Comparison of ENCODE assay signal across 7 cellular contexts in genomic region chr6:116352515-116353471, GRCh38. TPM values are rescaled to one million over a fixed set of nuclear protein-coding genes. Genes with fewer than 3 reads are reported as not detected.
A peak's percentile ranks its signal among the peaks of the same experiment; 100 is the strongest.
DNase-seq lines count a peak whose midpoint lies in the region; ATAC-seq, FAIRE-seq and TF ChIP-seq lines count a peak whose summit lies in the region.

No MANE protein-coding gene starts in this region.

- in situ Hi-C loops in HAP-1 (cut with MboI; ENCODE audit: low sequenced_read_pairs), result no loop called here

- 66 to 85% (median 79%) methylated on average over 3 of the region's 3 CpGs for WGBS in small intestine, 3 donors

- H3K27ac ChIP-seq in tibial artery (peak overlapping the region; percentile 45 to 59), small intestine (ENCODE audit: low read depth in 1 of 2, low read length in 1 of 2) (peak overlapping the region in 1 of 2 donors; percentile 32)

- H3K4me3 ChIP-seq in fibroblast of villous mesenchyme (ENCODE audit: low read depth, low read length) (no peak overlapping the region), tibial artery (no peak overlapping the region), HAP-1 (no peak overlapping the region), small intestine (ENCODE audit: low read depth in 1 of 2, low read length in 2 of 2) (no peak overlapping the region)

- peaks cover 0 to 29% (median 8%) of the 10 kb centered on the region in 4 donors for H3K4me1 ChIP-seq in tibial artery
- H3K4me1 ChIP-seq in HAP-1, result no peaks in the 10 kb centered on the region
- H3K4me1 ChIP-seq in small intestine (ENCODE audit: control insufficient read depth in 2 of 2, insufficient read depth in 1 of 2, low read depth in 1 of 2, low read length in 1 of 2), result no peaks in the 10 kb centered on the region

- TF ChIP-seq CTCF in fibroblast of villous mesenchyme (IDR thresholded peaks at IDR 0.05; ENCODE audit: insufficient read depth, low read depth, low read length) (no peak), tibial artery (IDR thresholded peaks at IDR 0.05) (no peak)

- ATAC-seq in GM19455 (IDR thresholded peaks at IDR 0.05; ENCODE audit: unreplicated experiment) (peak; percentile 60), HG03432 (IDR thresholded peaks at IDR 0.05; ENCODE audit: unreplicated experiment) (peak; percentile 83)

- DNase-seq in fibroblast of villous mesenchyme (ENCODE audit: low read depth), result peak; percentile 84
- DNase-seq in tibial artery, result peak in 1 of 2 donors; percentile 38
- DNase-seq in HAP-1 (ENCODE audit: low spot score in 2 of 2), result no peak
- DNase-seq in stimulated activated CD4-positive, alpha-beta T cell treated with anti-CD3 and anti-CD28 coated beads, Interleukin-1b, Interleukin-23, amount 100 ng/mL, for 48 hours, result no peak
- no peak for DNase-seq in small intestine

- H3K27me3 ChIP-seq in tibial artery (no peaks in the 10 kb centered on the region), HAP-1 (ENCODE audit: low read depth) (peaks cover 3% of the 10 kb centered on the region; the same call in 1 of the 2 replicates), small intestine (ENCODE audit: control insufficient read depth in 2 of 2, insufficient read depth in 2 of 2, low read length in 2 of 2) (no peaks in the 10 kb centered on the region)

- no peak for FAIRE-seq in small intestine (lab: Jason Lieb, UNC)

- H3K9me3 ChIP-seq in tibial artery (no peaks in the 10 kb centered on the region), HAP-1 (no peaks in the 10 kb centered on the region), small intestine (ENCODE audit: control insufficient read depth, low read depth) (no peaks in the 10 kb centered on the region)

- intact Hi-C loops in tibial artery (cut with DNase I; ENCODE audit: low total_unique reads), result no loop called here

- H3K36me3 ChIP-seq in tibial artery (no peaks in the 10 kb centered on the region), HAP-1 (replicated peaks) (no peaks in the 10 kb centered on the region), small intestine (ENCODE audit: control insufficient read depth in 2 of 2, insufficient read depth in 2 of 2, low read length in 2 of 2) (no peaks in the 10 kb centered on the region)

RNA-seq across cellular contexts. Expression of gene DSE, which starts 18.0 kb away (rescaled TPM):
- 93.3 and 111 TPM in 2 replicates for total RNA-seq in fibroblast of villous mesenchyme
- 1 to 10 TPM in 2 of 3 donors, under 1 TPM in 1; 0.45 to 4.9 (median 4.6) TPM for polyA plus RNA-seq in small intestine
